Comparison of ENCODE assay signal across 30 cellular contexts in genomic region chr13:113119822-113120189, GRCh38. TPM values are rescaled to one million over a fixed set of nuclear protein-coding genes. Genes with fewer than 3 reads are reported as not detected.
"Had no signal": no experiment of that assay in that cellular context is flagged by ENCODE, and none has a peak within 500 bp of the region (broad histone marks: within the 10 kb centered on the region; RNA-seq: fewer than 3 reads in every experiment).

No MANE protein-coding gene starts in this region.

- DNase-seq: activated CD4-positive, alpha-beta memory T cell treated with anti-CD3 and anti-CD28 coated beads for 36 hours; activated CD4-positive, alpha-beta T cell treated with anti-CD3 and anti-CD28 coated beads for 1 hour; activated CD4-positive, alpha-beta T cell treated with anti-CD3 and anti-CD28 coated beads, Interleukin-2, amount 10 ng/mL, durations not matched to agents 7 days and 5 days; activated CD8-positive, alpha-beta memory T cell treated with anti-CD3 and anti-CD28 coated beads, Interleukin-2, amount 50 U/mL, for 4 hours; activated naive CD4-positive, alpha-beta T cell treated with anti-CD3 and anti-CD28 coated beads for 36 hours; activated T-cell treated with anti-CD3 and anti-CD28 coated beads, Interleukin-2, amount 50 U/mL, for 1 hour; amygdala; Kasumi-1; KBM-7; NCI-H1105 treated with DMSO at 0.1 percent for 48 hours; NCI-H1436 treated with DMSO at 0.1 percent for 48 hours; NCI-H1930; NCI-H2107; NCI-H2171 treated with DMSO at 0.1 percent for 48 hours; NCI-H226; NCI-H526; NCI-H82; OCI-M1; RPMI8226; T-cell; T-helper 2 cell; T1000 had no signal

- H3K27ac Mint-ChIP-seq: activated B cell treated with CpG ODN at 0.5 μM for 24 hours; activated CD4-positive, alpha-beta memory T cell treated with anti-CD3 and anti-CD28 coated beads for 36 hours; activated CD4-positive, alpha-beta T cell treated with anti-CD3 and anti-CD28 coated beads, Interleukin-2, amount 10 ng/mL, durations not matched to agents 7 days and 5 days; activated naive CD4-positive, alpha-beta T cell treated with anti-CD3 and anti-CD28 coated beads for 36 hours; activated naive CD8-positive, alpha-beta T cell; T-cell had no signal

- H3K9me3 Mint-ChIP-seq: activated B cell treated with CpG ODN at 0.5 μM for 24 hours; activated CD4-positive, alpha-beta memory T cell treated with anti-CD3 and anti-CD28 coated beads for 36 hours; activated CD4-positive, alpha-beta T cell treated with anti-CD3 and anti-CD28 coated beads, Interleukin-2, amount 10 ng/mL, durations not matched to agents 7 days and 5 days; activated naive CD4-positive, alpha-beta T cell treated with anti-CD3 and anti-CD28 coated beads for 36 hours; T-cell had no signal

- H3K27me3 Mint-ChIP-seq: activated CD4-positive, alpha-beta memory T cell treated with anti-CD3 and anti-CD28 coated beads for 36 hours; activated CD4-positive, alpha-beta T cell treated with anti-CD3 and anti-CD28 coated beads, Interleukin-2, amount 10 ng/mL, durations not matched to agents 7 days and 5 days; activated naive CD8-positive, alpha-beta T cell had no signal

- H3K36me3 Mint-ChIP-seq: activated CD4-positive, alpha-beta memory T cell treated with anti-CD3 and anti-CD28 coated beads for 36 hours; activated naive CD8-positive, alpha-beta T cell; brain; T-cell had no signal

- H3K27ac ChIP-seq: SK-N-MC had no signal

- H3K4me3 Mint-ChIP-seq: activated B cell treated with CpG ODN at 0.5 μM for 24 hours; activated CD4-positive, alpha-beta memory T cell treated with anti-CD3 and anti-CD28 coated beads for 36 hours; activated CD4-positive, alpha-beta T cell treated with anti-CD3 and anti-CD28 coated beads, Interleukin-2, amount 10 ng/mL, durations not matched to agents 7 days and 5 days; activated naive CD4-positive, alpha-beta T cell treated with anti-CD3 and anti-CD28 coated beads for 36 hours; activated naive CD8-positive, alpha-beta T cell; brain; T-cell had no signal

- ATAC-seq: Panc1, Right ventricle myocardium inferior, T-cell had no signal

- H3K4me1 Mint-ChIP-seq: activated B cell treated with CpG ODN at 0.5 μM for 24 hours; activated CD4-positive, alpha-beta T cell treated with anti-CD3 and anti-CD28 coated beads, Interleukin-2, amount 10 ng/mL, durations not matched to agents 7 days and 5 days; T-cell had no signal

- H3K4me3 ChIP-seq: SK-N-MC had no signal

RNA-seq across cellular contexts. Expression of gene F10, which starts 2.8 kb away (rescaled TPM):
- total RNA-seq: activated B cell treated with CpG ODN at 0.5 μM for 24 hours; activated CD4-positive, alpha-beta memory T cell treated with anti-CD3 and anti-CD28 coated beads for 36 hours; activated CD4-positive, alpha-beta T cell treated with anti-CD3 and anti-CD28 coated beads, Interleukin-2, amount 10 ng/mL, durations not matched to agents 7 days and 5 days; activated naive CD4-positive, alpha-beta T cell treated with anti-CD3 and anti-CD28 coated beads for 36 hours; T-cell had no signal

RNA-seq across cellular contexts. Expression of gene F7, which starts 14.2 kb away (rescaled TPM):
- total RNA-seq: activated B cell treated with CpG ODN at 0.5 μM for 24 hours; activated CD4-positive, alpha-beta T cell treated with anti-CD3 and anti-CD28 coated beads, Interleukin-2, amount 10 ng/mL, durations not matched to agents 7 days and 5 days; astrocyte; Right ventricle myocardium inferior had no signal

RNA-seq across cellular contexts. Expression of gene PROZ, which starts 38.6 kb away (rescaled TPM):
- total RNA-seq: activated B cell treated with CpG ODN at 0.5 μM for 24 hours; activated CD4-positive, alpha-beta memory T cell treated with anti-CD3 and anti-CD28 coated beads for 36 hours; activated naive CD4-positive, alpha-beta T cell treated with anti-CD3 and anti-CD28 coated beads for 36 hours; astrocyte; NCI-H460; Right ventricle myocardium inferior; T-cell had no signal
